Comparison of ENCODE assay signal across 17 cellular contexts in the genomic region with DNA sequence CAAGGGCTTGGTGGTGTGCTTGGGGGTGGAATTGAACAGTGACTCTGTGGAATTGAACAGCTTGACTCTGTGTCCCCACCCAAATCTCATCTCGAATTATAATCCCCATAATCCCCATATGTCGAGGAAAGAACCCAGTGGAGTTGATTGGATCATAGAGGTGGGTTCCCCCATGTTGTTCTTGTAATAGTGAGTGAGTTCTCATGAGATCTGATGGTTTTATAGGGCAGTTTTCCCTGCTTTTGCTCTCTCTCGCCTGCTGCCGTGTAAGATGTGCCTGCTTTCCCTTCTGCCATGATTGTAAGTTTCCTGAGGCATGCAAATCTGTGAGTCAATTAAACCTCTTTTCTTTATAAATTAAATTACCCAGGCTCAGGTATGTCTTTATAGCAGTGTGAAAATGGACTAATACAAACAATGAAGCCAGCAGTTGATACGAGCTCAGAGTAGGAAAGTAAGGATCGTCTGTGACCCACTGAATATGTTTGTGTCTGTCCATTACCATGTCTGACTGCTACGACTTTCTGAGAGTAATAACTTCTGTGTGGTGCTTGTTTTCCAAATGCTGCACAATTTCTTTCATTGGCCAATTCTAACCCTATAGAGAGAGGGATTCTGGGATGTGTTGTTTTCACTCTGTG.
"Had no signal": no experiment of that assay in that cellular context is flagged by ENCODE, and none has a peak within 500 bp of the region (broad histone marks: within the 10 kb centered on the region; RNA-seq: fewer than 3 reads in every experiment).

No MANE protein-coding gene starts in this region.

- H3K27me3 ChIP-seq: heart right ventricle, left lung, ovary, thyroid gland had no signal

- FAIRE-seq: small intestine had no signal

- H3K4me1 Mint-ChIP-seq: activated CD8-positive, alpha-beta memory T cell treated with anti-CD3 and anti-CD28 coated beads, Interleukin-2, amount 10 ng/mL, durations not matched to agents 7 days and 5 days; memory B cell; neural crest cell had no signal

- H3K9me3 ChIP-seq: gastrocnemius medialis, ovary, thyroid gland had no signal

- DNase-seq: activated CD4-positive, alpha-beta T cell treated with anti-CD3 and anti-CD28 coated beads, Interleukin-2, amount 50 U/mL, for 1 hour; activated CD8-positive, alpha-beta memory T cell treated with anti-CD3 and anti-CD28 coated beads, Interleukin-2, amount 10 ng/mL, durations not matched to agents 7 days and 5 days; activated effector memory CD4-positive, alpha-beta T cell treated with anti-CD3 and anti-CD28 coated beads, Interleukin-2, amount 50 U/mL, for 16 hours; activated T-cell treated with anti-CD3 and anti-CD28 coated beads, Interleukin-2, amount 50 U/mL, for 4 hours; amygdala; gastrocnemius medialis; heart right ventricle; islet precursor cell; left lung; ovary; retina; small intestine; thyroid gland had no signal

- H3K27ac ChIP-seq: gastrocnemius medialis, heart right ventricle, left lung, ovary, thyroid gland had no signal

- ATAC-seq: activated CD8-positive, alpha-beta memory T cell treated with anti-CD3 and anti-CD28 coated beads, Interleukin-2, amount 10 ng/mL, durations not matched to agents 7 days and 5 days; activated T-cell treated with anti-CD3 and anti-CD28 coated beads, Interleukin-2, amount 50 U/mL, for 4 hours; gastrocnemius medialis; heart right ventricle; left lung had no signal

- H3K4me1 ChIP-seq: gastrocnemius medialis, heart right ventricle, left lung, thyroid gland had no signal

- H3K36me3 Mint-ChIP-seq: activated naive CD8-positive, alpha-beta T cell; memory B cell had no signal

- H3K27ac Mint-ChIP-seq: activated CD8-positive, alpha-beta memory T cell treated with anti-CD3 and anti-CD28 coated beads, Interleukin-2, amount 10 ng/mL, durations not matched to agents 7 days and 5 days; activated naive CD8-positive, alpha-beta T cell; memory B cell; T-helper 2 cell treated with Interferon-gamma antibody and Interleukin-4, amounts not matched to agents 5 μg/mL and 100 μg/mL, for 36 hours had no signal

- H3K4me3 Mint-ChIP-seq: activated CD8-positive, alpha-beta memory T cell treated with anti-CD3 and anti-CD28 coated beads, Interleukin-2, amount 10 ng/mL, durations not matched to agents 7 days and 5 days; activated naive CD8-positive, alpha-beta T cell; activated T-cell treated with anti-CD3 and anti-CD28 coated beads, Interleukin-2, amount 50 U/mL, for 4 hours; memory B cell; neural crest cell; T-helper 2 cell treated with Interferon-gamma antibody and Interleukin-4, amounts not matched to agents 5 μg/mL and 100 μg/mL, for 36 hours had no signal

- H3K36me3 ChIP-seq: gastrocnemius medialis, heart right ventricle, left lung, ovary, thyroid gland had no signal

- H3K9me3 Mint-ChIP-seq: activated T-cell treated with anti-CD3 and anti-CD28 coated beads, Interleukin-2, amount 50 U/mL, for 4 hours; memory B cell had no signal

- H3K4me3 ChIP-seq: gastrocnemius medialis, heart right ventricle, left lung, ovary, thyroid gland had no signal

- H3K27me3 Mint-ChIP-seq: activated naive CD8-positive, alpha-beta T cell; memory B cell had no signal
